ENCODE assay signal across 8 cellular contexts in the genomic region with DNA sequence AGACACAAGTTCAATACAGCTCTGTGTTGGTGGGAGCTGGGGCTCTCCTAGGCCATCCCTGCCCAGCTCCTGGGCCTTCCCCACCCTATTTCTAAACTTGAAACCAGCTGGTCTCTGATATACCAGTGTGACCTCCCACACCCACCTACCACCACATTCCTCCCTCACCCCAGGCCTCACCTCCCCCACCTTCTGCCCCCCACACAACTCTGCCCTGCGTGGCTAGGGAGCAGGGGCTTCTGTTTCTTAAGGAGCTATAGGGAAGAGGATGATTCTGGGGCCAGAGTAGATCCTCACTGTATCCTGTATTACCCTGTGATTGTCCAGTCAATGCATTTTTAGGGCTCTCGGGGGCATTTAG. TPM values are rescaled to one million over a fixed set of nuclear protein-coding genes. Genes with fewer than 3 reads are reported as not detected.
DNase-seq lines count a peak whose midpoint lies in the region; ATAC-seq lines count a peak whose summit lies in the region.

No MANE protein-coding gene starts in this region.

- H3K27me3 Mint-ChIP-seq in natural killer cell treated with Interleukin-12 subunit alpha and Interleukin-12 subunit beta and Interleukin-15 and Interleukin-18, amount 100 ng/mL, for 72 hours, result peaks cover 3 to 6% of the 10 kb centered on the region in 2 donors

- H3K4me2 ChIP-seq in BLaER1, result peak overlapping the region; percentile 91

- peak overlapping the region; percentile 96 to 98 for H3K27ac Mint-ChIP-seq in natural killer cell treated with Interleukin-12 subunit alpha and Interleukin-12 subunit beta and Interleukin-15 and Interleukin-18, amount 100 ng/mL, for 72 hours

- H3K4me3 ChIP-seq in BLaER1, result no peak overlapping the region
- peak overlapping the region; percentile 26; the same call in 1 of the 2 replicates for H3K4me3 ChIP-seq in HUES6 (ENCODE audit: low read depth, low read length)

- H3K4me1 Mint-ChIP-seq in natural killer cell treated with Interleukin-12 subunit alpha and Interleukin-12 subunit beta and Interleukin-15 and Interleukin-18, amount 100 ng/mL, for 72 hours (ENCODE audit: low read depth in 2 of 2), result peaks cover 56 to 60% of the 10 kb centered on the region in 2 donors

- H3K9me3 ChIP-seq in BLaER1 (no peaks in the 10 kb centered on the region), HUES6 (ENCODE audit: control insufficient read depth, insufficient read depth, low read depth, low read length) (no peaks in the 10 kb centered on the region)

- no peaks in the 10 kb centered on the region for H3K36me3 Mint-ChIP-seq in natural killer cell treated with Interleukin-12 subunit alpha and Interleukin-12 subunit beta and Interleukin-15 and Interleukin-18, amount 100 ng/mL, for 72 hours

- no peak for DNase-seq in caudate nucleus (lab: John Stamatoyannopoulos, UW)
- no peak for DNase-seq in natural killer cell treated with Interleukin-12 subunit alpha and Interleukin-12 subunit beta and Interleukin-15 and Interleukin-18, amount 100 ng/mL, for 72 hours (ENCODE audit: low spot score)
- DNase-seq in NCI-H1417 treated with DMSO at 0.1 percent for 48 hours (lab: John Stamatoyannopoulos, UW), result no peak
- DNase-seq in NCI-H146 (lab: John Stamatoyannopoulos, UW), result no peak
- no peak for DNase-seq in GF-D8 (lab: John Stamatoyannopoulos, UW)
- DNase-seq in C1 segment of cervical spinal cord (lab: John Stamatoyannopoulos, UW), result no peak

- no peaks in the 10 kb centered on the region for H3K9me3 Mint-ChIP-seq in natural killer cell treated with Interleukin-12 subunit alpha and Interleukin-12 subunit beta and Interleukin-15 and Interleukin-18, amount 100 ng/mL, for 72 hours

- H3K4me1 ChIP-seq in BLaER1 (peaks cover 86% of the 10 kb centered on the region), HUES6 (ENCODE audit: control insufficient read depth, insufficient read depth, low read length) (peaks cover 64% of the 10 kb centered on the region)

- H4K20me1 ChIP-seq in BLaER1, result peaks cover 16% of the 10 kb centered on the region

- peaks cover 36% of the 10 kb centered on the region for H3K27me3 ChIP-seq in BLaER1
- H3K27me3 ChIP-seq in HUES6 (ENCODE audit: control insufficient read depth, insufficient read depth, low read length), result peaks cover 33% of the 10 kb centered on the region

- H3K9ac ChIP-seq in BLaER1 (no peak overlapping the region; the same call in 1 of the 2 replicates), HUES6 (ENCODE audit: low read length) (peak overlapping the region; percentile 80)

- H3K36me3 ChIP-seq in BLaER1 (no peaks in the 10 kb centered on the region), HUES6 (ENCODE audit: control insufficient read depth, insufficient read depth, low read length) (no peaks in the 10 kb centered on the region)

- peak; percentile 10 to 46 for ATAC-seq in natural killer cell treated with Interleukin-12 subunit alpha and Interleukin-12 subunit beta and Interleukin-15 and Interleukin-18, amount 100 ng/mL, for 72 hours

- H3K27ac ChIP-seq in BLaER1 (peak overlapping the region; percentile 71), HUES6 (ENCODE audit: low read depth, low read length) (peak overlapping the region; percentile 56; the same call in 1 of the 2 replicates), caudate nucleus (ENCODE audit: low read depth, low read length) (peak overlapping the region; percentile 60)

- H3K4me3 Mint-ChIP-seq in natural killer cell treated with Interleukin-12 subunit alpha and Interleukin-12 subunit beta and Interleukin-15 and Interleukin-18, amount 100 ng/mL, for 72 hours, result peak overlapping the region; percentile 84

RNA-seq across cellular contexts. Expression of a gene that starts 16.5 kb away (rescaled TPM):
- not detected for total RNA-seq in natural killer cell treated with Interleukin-12 subunit alpha and Interleukin-12 subunit beta and Interleukin-15 and Interleukin-18, amount 100 ng/mL, for 72 hours

RNA-seq across cellular contexts. Expression of a gene that starts 18.8 kb away (rescaled TPM):
- under 1 TPM; 0.36 to 0.67 TPM for total RNA-seq in natural killer cell treated with Interleukin-12 subunit alpha and Interleukin-12 subunit beta and Interleukin-15 and Interleukin-18, amount 100 ng/mL, for 72 hours

RNA-seq across cellular contexts. Expression of a gene that starts 41.5 kb away (rescaled TPM):
- total RNA-seq in natural killer cell treated with Interleukin-12 subunit alpha and Interleukin-12 subunit beta and Interleukin-15 and Interleukin-18, amount 100 ng/mL, for 72 hours, result not detected

RNA-seq across cellular contexts. Expression of a gene that starts 44.7 kb away (rescaled TPM):
- 1 to 10 TPM; 2.4 to 4.6 TPM for total RNA-seq in natural killer cell treated with Interleukin-12 subunit alpha and Interleukin-12 subunit beta and Interleukin-15 and Interleukin-18, amount 100 ng/mL, for 72 hours

RNA-seq across cellular contexts. Expression of a gene that starts 59.5 kb away (rescaled TPM):
- total RNA-seq in natural killer cell treated with Interleukin-12 subunit alpha and Interleukin-12 subunit beta and Interleukin-15 and Interleukin-18, amount 100 ng/mL, for 72 hours, result 100 to 1,000 TPM in 1 of 2 donors, 10 to 100 TPM in 1; 47.9 to 135 TPM
